25 cellular contexts compared by ENCODE assay signal in the genomic region with DNA sequence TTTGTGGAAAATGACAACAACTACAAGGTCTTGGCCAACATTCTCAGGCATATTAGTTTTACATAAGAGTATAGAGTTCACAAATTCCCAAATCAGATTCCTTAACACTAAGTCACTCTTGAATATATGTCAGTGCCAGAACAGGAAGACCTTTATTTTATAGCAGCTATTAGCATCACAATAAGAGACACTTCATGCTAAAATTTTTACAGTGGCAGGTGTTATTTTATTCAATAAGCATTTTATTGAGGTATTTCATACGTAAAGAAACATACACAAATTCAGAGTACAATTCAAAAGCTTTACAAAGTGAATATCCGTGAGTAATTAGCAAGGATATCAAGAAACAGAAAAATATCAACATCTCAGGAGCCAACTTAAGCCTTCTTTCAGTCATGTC.
"Had no signal": no experiment of that assay in that cellular context is flagged by ENCODE, and none has a peak within 500 bp of the region (broad histone marks: within the 10 kb centered on the region; RNA-seq: fewer than 3 reads in every experiment).

No MANE protein-coding gene starts in this region.

- H3K4me3 ChIP-seq: neural progenitor cell, ovary, psoas muscle, right lobe of liver, sigmoid colon, stomach, thoracic aorta, thyroid gland, tibial nerve, upper lobe of left lung, vagina had no signal

- H3K27ac ChIP-seq: neural progenitor cell, ovary, parathyroid adenoma, psoas muscle, right lobe of liver, sigmoid colon, stomach, thoracic aorta, thyroid gland, tibial nerve, upper lobe of left lung, vagina had no signal

- H3K36me3 ChIP-seq: neural progenitor cell, ovary, right lobe of liver, sigmoid colon, stomach, thoracic aorta, thyroid gland, tibial nerve, upper lobe of left lung, vagina had no signal

- H3K79me2 ChIP-seq: parathyroid adenoma had no signal

- H2AFZ ChIP-seq: neural progenitor cell, parathyroid adenoma had no signal

- ATAC-seq: psoas muscle; right cardiac atrium; right lobe of liver; stimulated activated effector memory CD8-positive, alpha-beta T cell treated with anti-CD3 and anti-CD28 coated beads, Interleukin-12 subunit alpha, Interleukin-12 subunit beta, amount 100 ng/mL, for 72 hours; stimulated activated naive B cell treated with anti-CD40 and anti-IgM and Interleukin-4, amounts not matched to agents 10 μg/mL and 1 μg/mL and 100 μg/mL, for 72 hours had no signal

- H3K4me1 ChIP-seq: parathyroid adenoma, psoas muscle, right lobe of liver, sigmoid colon, stomach, thyroid gland, tibial nerve, upper lobe of left lung had no signal

- DNase-seq: occipital lobe; ovary; posterior cingulate gyrus; psoas muscle; right lobe of liver; sigmoid colon; small intestine; stimulated activated CD4-positive, alpha-beta T cell treated with anti-CD3 and anti-CD28 coated beads, Interleukin-15, amount 100 ng/mL, for 24 hours; stimulated activated CD4-positive, alpha-beta T cell treated with anti-CD3 and anti-CD28 coated beads, Interleukin-2, amount 100 ng/mL, for 24 hours; stimulated activated CD4-positive, alpha-beta T cell treated with anti-CD3 and anti-CD28 coated beads, Interleukin-2, amount 100 ng/mL, for 48 hours; stimulated activated CD4-positive, alpha-beta T cell treated with anti-CD3 and anti-CD28 coated beads, Interleukin-4, amount 100 ng/mL, for 24 hours; stimulated activated naive B cell treated with anti-CD40 and anti-IgM and Interleukin-4, amounts not matched to agents 10 μg/mL and 1 μg/mL and 100 μg/mL, for 72 hours; stimulated activated naive CD4-positive, alpha-beta T cell treated with Interleukin-2 at 50 U/mL for 16 hours; stomach; thyroid gland; trophoblast cell; upper lobe of left lung had no signal

- H3K27me3 ChIP-seq: neural progenitor cell, ovary, right lobe of liver, sigmoid colon, stomach, thyroid gland, tibial nerve, upper lobe of left lung, vagina had no signal

- H3K9ac ChIP-seq: neural progenitor cell, parathyroid adenoma had no signal

- H3K9me3 ChIP-seq: ovary, psoas muscle, right lobe of liver, sigmoid colon, stomach, thoracic aorta, thyroid gland, tibial nerve, upper lobe of left lung, vagina had no signal

- FAIRE-seq: small intestine, urothelium cell line had no signal

- H3K4me2 ChIP-seq: neural progenitor cell had no signal
